In the genomic region with DNA sequence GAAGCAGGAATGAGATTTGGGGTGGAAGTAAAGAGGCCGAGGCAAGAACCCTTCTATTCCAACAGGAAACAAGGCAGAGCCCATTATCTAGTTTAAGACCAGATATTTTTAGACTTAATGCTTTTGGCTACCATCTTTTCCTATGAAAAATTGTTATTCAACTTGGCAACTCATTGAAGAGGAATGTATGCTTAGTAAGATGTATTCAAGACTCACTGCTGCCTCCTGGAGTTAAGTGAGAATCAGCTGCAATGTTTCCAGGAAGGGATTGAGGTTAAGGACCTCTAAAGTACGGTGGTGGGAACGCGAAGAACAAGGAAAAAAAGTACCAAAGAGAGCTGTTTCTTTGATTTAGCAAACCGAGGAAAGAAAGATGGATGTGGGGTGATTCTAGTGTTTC, we compare ENCODE assay signal across 11 cellular contexts.
DNase-seq lines count a peak whose midpoint lies in the region; TF ChIP-seq lines count a peak whose summit lies in the region.
"Had no signal": no experiment of that assay in that cellular context is flagged by ENCODE, and none has a peak within 500 bp of the region (broad histone marks: within the 10 kb centered on the region; RNA-seq: fewer than 3 reads in every experiment).

No MANE protein-coding gene starts in this region.

- H3K4me1 ChIP-seq in GM23248 (ENCODE audit: insufficient read depth) (peaks cover 16% of the 10 kb centered on the region), ovary (ENCODE audit: insufficient read depth) (no peaks in the 10 kb centered on the region), tibial nerve (peaks cover 0 to 23% (median under 1%) of the 10 kb centered on the region in 4 donors)

- H3K4me3 ChIP-seq in GM23248 (no peak overlapping the region), ovary (no peak overlapping the region), tibial nerve (no peak overlapping the region)

- no peaks in the 10 kb centered on the region for H4K20me1 ChIP-seq in GM23248 (ENCODE audit: insufficient read depth)

- TF ChIP-seq CTCF in ovary (IDR thresholded peaks at IDR 0.05) (no peak), tibial nerve (IDR thresholded peaks at IDR 0.05) (no peak)

- H2AFZ ChIP-seq in GM23248: no peak overlapping the region

- intact Hi-C loops in ovary (cut with DNase I): no loop called here

- H3K36me3 ChIP-seq in GM23248 (ENCODE audit: low read depth): no peaks in the 10 kb centered on the region
- H3K36me3 ChIP-seq in ovary: no peaks in the 10 kb centered on the region
- peaks cover 0 to 6% (median 0%) of the 10 kb centered on the region in 3 donors for H3K36me3 ChIP-seq in tibial nerve

- no peak for TF ChIP-seq POLR2A in ovary (IDR thresholded peaks at IDR 0.05)
- no peak for TF ChIP-seq POLR2A in tibial nerve (IDR thresholded peaks at IDR 0.05)

- H3K79me2 ChIP-seq in GM23248 (ENCODE audit: insufficient read depth): no peaks in the 10 kb centered on the region

- H3K27ac ChIP-seq in GM23248 (no peak overlapping the region), ovary (no peak overlapping the region), tibial nerve (no peak overlapping the region)
- H3K27ac ChIP-seq: neutrophil had no signal

- 88 to 90% methylated on average over 5 of the region's 5 CpGs for WGBS in GM23248 (ENCODE audit: low coverage in 1 of 2, low lambda C conversion rate in 2 of 2, missing lambda C conversion rate in 2 of 2), 2 experiments
- 88 to 94% (median 94%) methylated on average over 5 of the region's 5 CpGs for WGBS in ovary, 3 donors
- WGBS in tibial nerve, 2 donors: 77 to 84% methylated on average over 5 of the region's 5 CpGs

- H3K9ac ChIP-seq in GM23248: no peak overlapping the region

- DNase-seq in AG08395 (ENCODE audit: low spot score): peak; percentile 44
- DNase-seq in GM23248: peak; percentile 85
- DNase-seq in SK-MEL-5 (ENCODE audit: low read depth, low spot score): peak; percentile 81
- DNase-seq in iPS DF 4.7 (ENCODE audit: extremely low read depth, low spot score): peak; percentile 41
- DNase-seq in NCI-H510A treated with DMSO at 0.1 percent for 48 hours (lab: John Stamatoyannopoulos, UW): no peak
- no peak for DNase-seq in SKM-1 (lab: John Stamatoyannopoulos, UW; ENCODE audit: unreplicated experiment)
- no peak for DNase-seq in ovary
- no peak for DNase-seq in tibial nerve (ENCODE audit: low spot score in 2 of 2)
- DNase-seq: activated naive CD8-positive, alpha-beta T cell treated with anti-CD3 and anti-CD28 coated beads for 36 hours; NCI-H1436 treated with DMSO at 0.1 percent for 48 hours had no signal

- TF ChIP-seq EP300 in ovary (IDR thresholded peaks at IDR 0.05) (no peak), tibial nerve (IDR thresholded peaks at IDR 0.05) (no peak)

- no peaks in the 10 kb centered on the region for H3K9me2 ChIP-seq in GM23248 (ENCODE audit: insufficient read depth)

- peaks cover 10% of the 10 kb centered on the region; the same call in 1 of the 2 replicates for H3F3A ChIP-seq in GM23248 (ENCODE audit: insufficient read depth)

- no peaks in the 10 kb centered on the region for H3K27me3 ChIP-seq in GM23248 (replicated peaks; ENCODE audit: insufficient read depth)
- H3K27me3 ChIP-seq in ovary: no peaks in the 10 kb centered on the region
- no peaks in the 10 kb centered on the region for H3K27me3 ChIP-seq in tibial nerve
- H3K27me3 ChIP-seq: neutrophil had no signal

- in situ Hi-C loops in GM23248 (cut with MboI): no loop called here
- in situ Hi-C loops in SK-MEL-5 (cut with HindIII; ENCODE audit: low pct_unique_long_range_greater_than_20kb, low sequenced_read_pairs): no loop called here

- H3K9me3 ChIP-seq in GM23248 (ENCODE audit: low read depth): no peaks in the 10 kb centered on the region
- no peaks in the 10 kb centered on the region for H3K9me3 ChIP-seq in ovary
- no peaks in the 10 kb centered on the region for H3K9me3 ChIP-seq in tibial nerve
- H3K9me3 ChIP-seq: neutrophil had no signal

- no peak overlapping the region for H3K4me2 ChIP-seq in GM23248 (ENCODE audit: unreplicated experiment)

Comparison
In these comparisons a context has a peak if more than half of its experiments do, and no peak if none do; other contexts are left out.
1. DNase-seq: peak in AG08395 (single experiment), GM23248 (single experiment), SK-MEL-5 (single experiment) and iPS DF 4.7 (single experiment); none in NCI-H510A treated with DMSO at 0.1 percent for 48 hours (single experiment), SKM-1 (single experiment), ovary (0 of 5) and tibial nerve (0 of 2).